ENCODE assay signal across 17 cellular contexts in genomic region chr13:44140146-44140545, GRCh38.
DNase-seq lines count a peak whose midpoint lies in the region; ATAC-seq, FAIRE-seq and TF ChIP-seq lines count a peak whose summit lies in the region.
"Had no signal": no experiment of that assay in that cellular context is flagged by ENCODE, and none has a peak within 500 bp of the region (broad histone marks: within the 10 kb centered on the region; RNA-seq: fewer than 3 reads in every experiment).

No MANE protein-coding gene starts in this region.

- no peaks in the 10 kb centered on the region for H3K36me3 ChIP-seq in cardiac muscle cell
- H3K36me3 ChIP-seq: neutrophil had no signal

- DNase-seq in cardiac muscle cell (ENCODE audit: low read depth in 1 of 2, low spot score in 1 of 2) (no peak), Right ventricle myocardium superior (no peak), NCI-H2107 treated with DMSO at 0.1 percent for 48 hours (lab: John Stamatoyannopoulos, UW; ENCODE audit: unreplicated experiment) (peak; percentile 87), SW480 (ENCODE audit: low spot score) (peak; percentile 49), SKM-1 (lab: John Stamatoyannopoulos, UW; ENCODE audit: unreplicated experiment) (no peak), coronary artery (ENCODE audit: low spot score) (no peak), NCI-H1694 treated with DMSO at 0.1 percent for 48 hours (lab: John Stamatoyannopoulos, UW) (no peak), GM12891 (ENCODE audit: insufficient read length, low spot score) (no peak)
- DNase-seq: activated CD4-positive, alpha-beta T cell treated with anti-CD3 and anti-CD28 coated beads for 1 hour; activated T-cell treated with anti-CD3 and anti-CD28 coated beads, Interleukin-2, amount 50 U/mL, for 1 hour; CD8-positive, alpha-beta memory T cell; GM23248; NCI-H446; stimulated activated naive B cell treated with anti-CD40 and anti-IgM and Interleukin-4, amounts not matched to agents 10 μg/mL and 1 μg/mL and 100 μg/mL, for 72 hours; T-helper 17 cell had no signal

- peaks cover 22% of the 10 kb centered on the region for H3K4me1 ChIP-seq in cardiac muscle cell (ENCODE audit: low read depth)

- peak overlapping the region; percentile 98 for H3K27ac ChIP-seq in cardiac muscle cell
- no peak overlapping the region for H3K27ac ChIP-seq in coronary artery
- H3K27ac ChIP-seq: neutrophil had no signal

- H3K4me3 ChIP-seq in cardiac muscle cell (no peak overlapping the region), coronary artery (no peak overlapping the region)
- H3K4me3 ChIP-seq: A549, GM23248 had no signal

- no peak for TF ChIP-seq POLR2A in GM12891 (IDR thresholded peaks at IDR 0.05; ENCODE audit: low read depth, low read length)

- no peak for FAIRE-seq in GM12891 (lab: Jason Lieb, UNC)
- FAIRE-seq: A549 had no signal

- intact Hi-C loops in Right ventricle myocardium superior (cut with DNase I), result loop anchor here (10.0 kb wide), 1 partner anchor 295 kb away; no protein-coding TSS in a partner anchor

- H3K27me3 ChIP-seq in cardiac muscle cell, result no peaks in the 10 kb centered on the region
- H3K27me3 ChIP-seq: neutrophil had no signal

- no peak for ATAC-seq in Right ventricle myocardium superior (ENCODE audit: poor library complexity)
- ATAC-seq: A549; stimulated activated naive B cell treated with anti-CD40 and anti-IgM and Interleukin-4, amounts not matched to agents 10 μg/mL and 1 μg/mL and 100 μg/mL, for 72 hours; T-helper 17 cell had no signal

- TF ChIP-seq CTCF in cardiac muscle cell (IDR thresholded peaks at IDR 0.05; ENCODE audit: low read depth, low read length), result no peak
- no peak for TF ChIP-seq CTCF in coronary artery (IDR thresholded peaks at IDR 0.05)

- no peaks in the 10 kb centered on the region for H3K9me3 ChIP-seq in cardiac muscle cell (ENCODE audit: low read depth)
- H3K9me3 ChIP-seq: A549, neutrophil had no signal

TF ChIP-seq in GM12891, 5 proteins besides CTCF, POLR2A, EP300 and RAD21:
- TF ChIP-seq PAX5 (IDR thresholded peaks at IDR 0.05; ENCODE audit: insufficient read depth, low read length, severe bottlenecking) (no peak), POU2F2 (IDR thresholded peaks at IDR 0.05; ENCODE audit: low read depth, low read length) (no peak), TAF1 (IDR thresholded peaks at IDR 0.05; ENCODE audit: low read depth, low read length) (no peak), POLR2AphosphoS5 (IDR thresholded peaks at IDR 0.05; ENCODE audit: low read depth, low read length) (no peak), SPI1 (IDR thresholded peaks at IDR 0.05; ENCODE audit: low read depth, low read length) (no peak)

Comparison
In these comparisons a context has a peak if more than half of its experiments do, and no peak if none do; other contexts are left out.
1. DNase-seq: peak in NCI-H2107 treated with DMSO at 0.1 percent for 48 hours (single experiment) and SW480 (single experiment); none in cardiac muscle cell (0 of 2), Right ventricle myocardium superior (single experiment), SKM-1 (single experiment), coronary artery (single experiment), NCI-H1694 treated with DMSO at 0.1 percent for 48 hours (single experiment) and GM12891 (single experiment).